In genomic region chr21:21816778-21817177, GRCh38 we compare ENCODE assay signal across 23 cellular contexts.
DNase-seq lines count a peak whose midpoint lies in the region; ATAC-seq, FAIRE-seq and TF ChIP-seq lines count a peak whose summit lies in the region.
"Had no signal": no experiment of that assay in that cellular context is flagged by ENCODE, and none has a peak within 500 bp of the region (broad histone marks: within the 10 kb centered on the region; RNA-seq: fewer than 3 reads in every experiment).

No MANE protein-coding gene starts in this region.

- peak; percentile 35 for FAIRE-seq in D721Med (lab: Jason Lieb, UNC)
- FAIRE-seq: A549, GM12878, GM12892, GM18507, GM19239 had no signal

- DNase-seq in D721Med (ENCODE audit: insufficient read length, low spot score) = no peak
- DNase-seq in SK-N-DZ (ENCODE audit: low spot score) = peak; percentile 88
- DNase-seq in putamen (ENCODE audit: low spot score) = no peak
- DNase-seq: AML-193; Caco-2; Calu3; CD4-positive, alpha-beta T cell; CD8-positive, alpha-beta T cell; DMS 273 treated with DMSO at 0.1 percent for 48 hours; DMS153; DMS53; DMS79; DND-41; EL; GDM1 had no signal

- no peak for TF ChIP-seq CTCF in D721Med (IDR thresholded peaks at IDR 0.05; ENCODE audit: insufficient read depth, missing control alignments)

- ATAC-seq in SK-N-SH treated with all-trans-retinoic acid at 6 μM for 48 hours = no peak
- ATAC-seq in GM18873 (IDR thresholded peaks at IDR 0.05; ENCODE audit: low FRiP score, unreplicated experiment) = no peak
- ATAC-seq in HG03159 (IDR thresholded peaks at IDR 0.05; ENCODE audit: unreplicated experiment) = no peak
- ATAC-seq: A549; CD8-positive, alpha-beta T cell; GM12878 had no signal

TF ChIP-seq in SK-N-SH treated with all-trans-retinoic acid at 6 μM for 48 hours, 23 proteins besides CTCF, POLR2A, EP300 and RAD21:
- TF ChIP-seq ISL1 (CRISPR knock-in tag; IDR thresholded peaks at IDR 0.05) (peak; percentile 96), PATZ1 (CRISPR knock-in tag; IDR thresholded peaks at IDR 0.05; ENCODE audit: borderline replicate concordance) (0 out of 2 replicates have a peak, but pooled peaks have one; percentile 19), TCF4 (CRISPR knock-in tag; IDR thresholded peaks at IDR 0.05; ENCODE audit: borderline replicate concordance) (peak; percentile 98), PPARA (CRISPR knock-in tag; IDR thresholded peaks at IDR 0.05; ENCODE audit: borderline replicate concordance) (no peak), GLIS3 (CRISPR knock-in tag; IDR thresholded peaks at IDR 0.05) (peak; percentile 96), POU6F1 (CRISPR knock-in tag; IDR thresholded peaks at IDR 0.05; ENCODE audit: borderline replicate concordance, low read depth) (0 out of 2 replicates have a peak, but pooled peaks have one; percentile 37), ZC3H10 (CRISPR knock-in tag; IDR thresholded peaks at IDR 0.05) (no peak), CSRNP3 (CRISPR knock-in tag; IDR thresholded peaks at IDR 0.05) (peak; percentile 88), CREB5 (CRISPR knock-in tag; IDR thresholded peaks at IDR 0.05; ENCODE audit: low read depth) (no peak; the same call in 1 of the 2 replicates), BACH2 (CRISPR knock-in tag; IDR thresholded peaks at IDR 0.05; ENCODE audit: borderline replicate concordance) (peak; percentile 75), RARB (CRISPR knock-in tag; IDR thresholded peaks at IDR 0.05) (no peak), ZNF70 (CRISPR knock-in tag; IDR thresholded peaks at IDR 0.05) (0 out of 2 replicates have a peak, but pooled peaks have one; percentile 14), ZFP30 (CRISPR knock-in tag; IDR thresholded peaks at IDR 0.05) (peak; percentile 39; the same call in 1 of the 2 replicates), CSDC2 (CRISPR knock-in tag; IDR thresholded peaks at IDR 0.05) (0 out of 2 replicates have a peak, but pooled peaks have one; percentile 52), SNAI2 (CRISPR knock-in tag; IDR thresholded peaks at IDR 0.05) (peak; percentile 73; the same call in 1 of the 2 replicates), TSHZ2 (CRISPR knock-in tag; IDR thresholded peaks at IDR 0.05) (peak; percentile 99), ESRRG (CRISPR knock-in tag; IDR thresholded peaks at IDR 0.05) (0 out of 2 replicates have a peak, but pooled peaks have one; percentile 36), ZNF565 (CRISPR knock-in tag; conservative IDR thresholded peaks at IDR 0.05; ENCODE audit: low read depth) (no peak), ARNTL (CRISPR knock-in tag; IDR thresholded peaks at IDR 0.05; ENCODE audit: borderline replicate concordance, low read depth) (no peak), TOX (CRISPR knock-in tag; IDR thresholded peaks at IDR 0.05; ENCODE audit: borderline replicate concordance) (no peak), OSR1 (CRISPR knock-in tag; IDR thresholded peaks at IDR 0.05) (no peak), ZFP3 (CRISPR knock-in tag; IDR thresholded peaks at IDR 0.05) (0 out of 2 replicates have a peak, but pooled peaks have one; percentile 57)
TF ChIP-seq in SK-N-SH treated with all-trans-retinoic acid at 6 μM for 48 hours: peak in this region for 14.
